In the genomic region with DNA sequence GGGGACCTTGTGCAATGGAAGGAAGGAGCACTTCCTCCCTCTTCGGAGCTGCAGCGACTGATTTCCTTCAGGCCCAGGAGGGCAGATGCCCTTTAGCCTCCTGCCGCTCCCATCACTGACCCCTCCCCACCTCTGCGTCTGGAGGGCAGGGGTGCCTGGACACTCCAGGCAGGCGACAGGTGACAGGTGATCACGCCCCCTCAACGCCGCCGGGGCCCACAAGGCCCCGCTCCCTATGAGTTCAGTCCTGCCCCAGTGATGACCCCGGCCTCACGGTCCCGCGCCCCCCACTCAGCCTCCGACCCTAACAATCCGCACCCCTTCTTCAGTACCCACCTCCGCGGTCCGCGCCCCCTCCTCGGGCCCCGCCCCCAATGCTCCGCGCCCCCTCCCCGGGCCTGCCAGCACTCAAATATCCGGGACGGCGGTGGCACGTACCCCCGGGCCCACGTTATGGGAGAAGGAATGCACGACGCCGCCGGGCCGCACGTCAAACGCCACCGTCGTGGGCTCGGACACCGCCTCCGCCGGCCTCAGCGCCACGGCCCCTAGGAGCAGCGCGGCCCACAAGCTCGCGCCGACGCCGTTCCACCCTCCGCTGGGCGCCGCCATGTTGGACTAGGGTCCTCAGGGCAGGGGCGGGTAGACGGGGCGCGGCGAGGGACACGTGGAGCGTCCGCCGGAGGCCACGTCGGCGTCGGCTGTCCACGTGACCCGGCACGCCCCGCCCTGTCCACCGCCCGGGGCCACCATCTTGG, we compare ENCODE assay signal across 8 cellular contexts. TPM values are rescaled to one million over a fixed set of nuclear protein-coding genes. Genes with fewer than 3 reads are reported as not detected.
DNase-seq lines count a peak whose midpoint lies in the region; ATAC-seq and TF ChIP-seq lines count a peak whose summit lies in the region.

A gene (minus strand): TSS at position 620 of the 758 bp plus-strand sequence. CDS start 8 bp downstream, at position 612.

- H4K20me1 ChIP-seq in HCT116 (ENCODE audit: insufficient read depth): no peaks in the 10 kb centered on the region

- POLR2A ChIA-PET in HCT116 (lab: Charles Lee): no interaction called here

- CTCF ChIA-PET in HCT116 (lab: Charles Lee): interaction anchor here (1.0 kb wide), 1 partner anchor 10 kb away, joined by 3 read pairs; no protein-coding TSS in a partner anchor
- CTCF ChIA-PET in activated naive CD4-positive, alpha-beta T cell treated with anti-CD3 and anti-CD28 coated beads for 36 hours (lab: Charles Lee): interaction anchor here (1.9 kb wide), 1 partner anchor 34 kb away, joined by 4 read pairs; no protein-coding TSS in a partner anchor

- peak within 1 kb of the TSS; percentile 92 for H3K27ac ChIP-seq in HCT116 (ENCODE audit: low read depth, low read length)
- no peak within 1 kb of the TSS for H3K27ac ChIP-seq in SK-N-MC
- peak within 1 kb of the TSS; percentile 68 for H3K27ac ChIP-seq in substantia nigra (ENCODE audit: low read depth, low read length, poor library complexity, severe bottlenecking)

- TF ChIP-seq CTCF in HCT116 (IDR thresholded peaks at IDR 0.05 in 2 of 3, conservative IDR thresholded peaks at IDR 0.05 in 1 of 3; ENCODE audit: borderline replicate concordance in 1 of 3, insufficient read depth in 1 of 3, low read depth in 2 of 3, low read length in 2 of 3): no peak

- H3K9me3 Mint-ChIP-seq in activated naive CD4-positive, alpha-beta T cell treated with anti-CD3 and anti-CD28 coated beads for 36 hours: no peaks in the 10 kb centered on the region

- H3K4me3 ChIP-seq in HCT116 (replicated peaks in 1 of 2; ENCODE audit: low read depth in 1 of 2, low read length in 2 of 2): peak within 1 kb of the TSS; percentile 94 to 95
- H3K4me3 ChIP-seq in SK-N-MC: peak within 1 kb of the TSS; percentile 97

- H3K27me3 Mint-ChIP-seq in activated naive CD4-positive, alpha-beta T cell treated with anti-CD3 and anti-CD28 coated beads for 36 hours (ENCODE audit: low read depth): no peaks in the 10 kb centered on the region

- ATAC-seq in HCT116: peak; percentile 89

- H3K79me2 ChIP-seq in HCT116 (ENCODE audit: insufficient read depth, low read length): peaks cover 36% of the 10 kb centered on the region

- H3K36me3 ChIP-seq in HCT116 (ENCODE audit: control insufficient read depth in 1 of 2, insufficient read depth in 2 of 2, low read length in 2 of 2): peaks cover 10 to 13% of the 10 kb centered on the region in 2 experiments; a peak in 3 of 4 replicates
- peaks cover 19% of the 10 kb centered on the region for H3K36me3 ChIP-seq in SK-N-MC (ENCODE audit: insufficient read depth, low read length)

- H3K27me3 ChIP-seq in HCT116 (ENCODE audit: insufficient read depth, low read length): no peaks in the 10 kb centered on the region

- H3K4me3 Mint-ChIP-seq in activated naive CD4-positive, alpha-beta T cell treated with anti-CD3 and anti-CD28 coated beads for 36 hours: peak within 1 kb of the TSS; percentile 86

- H3K4me2 ChIP-seq in HCT116 (ENCODE audit: low read length): peak within 1 kb of the TSS; percentile 97

- H3K9me2 ChIP-seq in HCT116 (ENCODE audit: insufficient read depth): no peaks in the 10 kb centered on the region

- DNase-seq in ELF-1 (ENCODE audit: low read depth, low spot score) (peak; percentile 85), HCT116 (ENCODE audit: low read depth, low spot score) (peak; percentile 74), NCI-H1092 (lab: John Stamatoyannopoulos, UW) (peak; percentile 87), SK-N-MC (ENCODE audit: low read depth, low spot score) (peak; percentile 14), germinal center (ENCODE audit: low spot score) (peak; percentile 99), nucleus accumbens (lab: John Stamatoyannopoulos, UW) (peak in 54 of 56 donors; percentile 38 to 93 (median 80)), substantia nigra (lab: John Stamatoyannopoulos, UW) (peak; percentile 25 to 93 (median 81))
- DNase-seq in activated naive CD4-positive, alpha-beta T cell treated with anti-CD3 and anti-CD28 coated beads for 36 hours: peak; percentile 94

- no peaks in the 10 kb centered on the region for H3K9me3 ChIP-seq in HCT116 (ENCODE audit: control insufficient read depth in 1 of 2, insufficient read depth in 1 of 2, low read depth in 1 of 2, low read length in 2 of 2)
- H3K9me3 ChIP-seq in SK-N-MC (ENCODE audit: low read depth, low read length): no peaks in the 10 kb centered on the region

- intact Hi-C loops in HCT116 (cut with micrococcal nuclease): loop anchor here (2.0 kb wide), 1 partner anchor 121 kb away; a partner anchor contains a TSS
- intact Hi-C loops in activated naive CD4-positive, alpha-beta T cell treated with anti-CD3 and anti-CD28 coated beads for 36 hours (cut with micrococcal nuclease): loop anchor here (1.0 to 2.0 kb wide), 3 partner anchors 31 to 121 kb away; a partner anchor contains a TSS

- peaks cover 18 to 25% of the 10 kb centered on the region in 2 experiments for H3K4me1 ChIP-seq in HCT116 (ENCODE audit: control insufficient read depth in 1 of 2, insufficient read depth in 2 of 2, low read length in 2 of 2)

- H3K36me3 Mint-ChIP-seq in activated naive CD4-positive, alpha-beta T cell treated with anti-CD3 and anti-CD28 coated beads for 36 hours (ENCODE audit: low read depth): peaks cover 9% of the 10 kb centered on the region

- H2AFZ ChIP-seq in HCT116 (ENCODE audit: low read depth, low read length, poor library complexity, severe bottlenecking): peak within 1 kb of the TSS; percentile 92

- TF ChIP-seq POLR2A in HCT116 (IDR thresholded peaks at IDR 0.05; ENCODE audit: borderline replicate concordance, extremely low read depth, insufficient read depth, insufficient read length): peak; percentile 50

- peaks cover 18% of the 10 kb centered on the region for H3K4me1 Mint-ChIP-seq in activated naive CD4-positive, alpha-beta T cell treated with anti-CD3 and anti-CD28 coated beads for 36 hours (ENCODE audit: low read depth)

- RAD21 ChIA-PET in HCT116 (lab: Charles Lee; ENCODE audit: low non-redundant PET in 1 of 2, low total read pairs in 2 of 2, uncharacterized antibody in 2 of 2, unreplicated experiment in 2 of 2): no interaction called here

- H3K9ac ChIP-seq in HCT116 (ENCODE audit: low read length) (peak within 1 kb of the TSS; percentile 92), SK-N-MC (ENCODE audit: insufficient read length) (peak within 1 kb of the TSS; percentile 89)

- TF ChIP-seq RAD21 in HCT116 (IDR thresholded peaks at IDR 0.05; ENCODE audit: low read depth): no peak

- H3K27ac Mint-ChIP-seq in activated naive CD4-positive, alpha-beta T cell treated with anti-CD3 and anti-CD28 coated beads for 36 hours: peak within 1 kb of the TSS; percentile 46

- no TSS peak for BruUV-seq in HCT116 (replicated peaks; lab: Mats Ljungman, UMichigan)

TF ChIP-seq in HCT116, 20 proteins besides CTCF, POLR2A, EP300 and RAD21:
- TF ChIP-seq EGR1 (IDR thresholded peaks at IDR 0.05; ENCODE audit: low read depth) (peak; percentile 58; the same call in 1 of the 2 replicates), SP1 (IDR thresholded peaks at IDR 0.05; ENCODE audit: low read depth) (peak; percentile 64; the same call in 1 of the 2 replicates), TCF7L2 (IDR thresholded peaks at IDR 0.05; ENCODE audit: borderline replicate concordance, extremely low read depth, insufficient read depth, insufficient read length) (no peak), ZFX (IDR thresholded peaks at IDR 0.05) (peak; percentile 82; the same call in 1 of the 2 replicates), POLR2AphosphoS5 (IDR thresholded peaks at IDR 0.05; ENCODE audit: low read depth, low read length) (peak; percentile 82), CEBPB (IDR thresholded peaks at IDR 0.05; ENCODE audit: low read depth) (no peak), YY1 (IDR thresholded peaks at IDR 0.05; ENCODE audit: extremely low read depth, insufficient replicate concordance, low read depth, low read length) (peak; percentile 97)
- TF ChIP-seq, protein P1, sequence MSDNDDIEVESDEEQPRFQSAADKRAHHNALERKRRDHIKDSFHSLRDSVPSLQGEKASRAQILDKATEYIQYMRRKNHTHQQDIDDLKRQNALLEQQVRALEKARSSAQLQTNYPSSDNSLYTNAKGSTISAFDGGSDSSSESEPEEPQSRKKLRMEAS (IDR thresholded peaks at IDR 0.05): peak; percentile 91

RNA-seq across cellular contexts. Expression of the gene that starts here (rescaled TPM):
- total RNA-seq in HCT116 (2021; ENCODE audit: unreplicated experiment): 110 TPM
- polyA plus RNA-seq in HCT116 (2012): 225 and 280 TPM in 2 replicates
- total RNA-seq in activated naive CD4-positive, alpha-beta T cell treated with anti-CD3 and anti-CD28 coated beads for 36 hours: 10 to 100 TPM; 43.5 to 45.5 TPM

Comparison
In these comparisons a context has a peak if more than half of its experiments do, and no peak if none do; other contexts are left out.
1. DNase-seq: peak in every context shown above with its lines; median percentile 99 in germinal center; 94 in activated naive CD4-positive, alpha-beta T cell treated with anti-CD3 and anti-CD28 coated beads for 36 hours; 87 in NCI-H1092; 85 in ELF-1; 81 in substantia nigra; 80 in nucleus accumbens; 74 in HCT116; 14 in SK-N-MC.